Comparison of ENCODE assay signal across 22 cellular contexts in genomic region chr7:90611115-90611514, GRCh38. TPM values are rescaled to one million over a fixed set of nuclear protein-coding genes. Genes with fewer than 3 reads are reported as not detected.
A peak's percentile ranks its signal among the peaks of the same experiment; 100 is the strongest.
DNase-seq lines count a peak whose midpoint lies in the region; ATAC-seq, FAIRE-seq and TF ChIP-seq lines count a peak whose summit lies in the region.
"Had no signal": no experiment of that assay in that cellular context is flagged by ENCODE, and none has a peak within 500 bp of the region (broad histone marks: within the 10 kb centered on the region; RNA-seq: fewer than 3 reads in every experiment).

No MANE protein-coding gene starts in this region.

- no peaks in the 10 kb centered on the region for H4K20me1 ChIP-seq in K562 (replicated peaks; ENCODE audit: control insufficient read depth, insufficient read depth, low read length)

- H3K27ac ChIP-seq in K562 (ENCODE audit: extremely low read depth, low read depth, low read length) (no peak overlapping the region), right cardiac atrium (ENCODE audit: low read length) (no peak overlapping the region)
- H3K27ac ChIP-seq: A549, RWPE1 had no signal

- no peaks in the 10 kb centered on the region for H3K36me3 ChIP-seq in K562 (ENCODE audit: control insufficient read depth, insufficient read depth, low read length)

- H3K27me3 ChIP-seq in K562 (ENCODE audit: control insufficient read depth in 2 of 2, insufficient read depth in 2 of 2, low read length in 2 of 2) (no peaks in the 10 kb centered on the region), right cardiac atrium (ENCODE audit: control insufficient read depth, insufficient read depth) (no peaks in the 10 kb centered on the region)

- WGBS in K562 (ENCODE audit: insufficient coverage, low coverage, missing lambda C conversion rate) = 0% methylated on average over 3 of the region's 3 CpGs
- WGBS in right cardiac atrium = 73% methylated on average over 3 of the region's 3 CpGs

- H3K9me3 ChIP-seq in K562 (replicated peaks; ENCODE audit: control insufficient read depth, insufficient read depth, low read depth, low read length) (no peaks in the 10 kb centered on the region), right cardiac atrium (ENCODE audit: control insufficient read depth, low read length) (no peaks in the 10 kb centered on the region)
- H3K9me3 ChIP-seq: A549 had no signal

- ATAC-seq in GM18868 (IDR thresholded peaks at IDR 0.05; ENCODE audit: unreplicated experiment) = peak; percentile 61
- ATAC-seq in HG03342 (IDR thresholded peaks at IDR 0.05; ENCODE audit: unreplicated experiment) = peak; percentile 35
- ATAC-seq in K562 = no peak
- ATAC-seq in GM19452 (IDR thresholded peaks at IDR 0.05; ENCODE audit: unreplicated experiment) = no peak
- ATAC-seq in esophagus mucosa = no peak
- no peak for ATAC-seq in right cardiac atrium
- ATAC-seq: A549, T-helper 17 cell had no signal

- no peak overlapping the region for H3K4me2 ChIP-seq in K562 (ENCODE audit: insufficient read depth, low read length)
- H3K4me2 ChIP-seq: A549 had no signal

- intact Hi-C loops in K562 (cut with micrococcal nuclease) = no loop called here
- intact Hi-C loops in right cardiac atrium (cut with DNase I) = no loop called here

- BruUV-seq in K562 (replicated peaks; lab: Mats Ljungman, UMichigan) = no TSS peak

- CTCF ChIA-PET in GM10248 (lab: Yijun Ruan, JAX) (interaction anchor here (1.1 to 3.5 kb wide), 5 partner anchors 9 to 18 kb away, joined by 3 to 16 read pairs (median 9); partner anchors contain the start of gene CDK14), K562 (lab: Yijun Ruan, JAX; ENCODE audit: low intra/inter-chr PET ratio) (no interaction called here)

- no peaks in the 10 kb centered on the region for H3K9me1 ChIP-seq in K562 (ENCODE audit: control insufficient read depth, insufficient read depth, low read length)

- FAIRE-seq in K562 (lab: Jason Lieb, UNC) = peak; percentile 11
- FAIRE-seq: A549, GM18507 had no signal

- POLR2A ChIA-PET in GM10248 (lab: Yijun Ruan, JAX) (interaction anchor here (2.4 kb wide), 1 partner anchor 14 kb away, joined by 7 read pairs; the partner anchor contains the start of gene CDK14), K562 (lab: Yijun Ruan, JAX) (no interaction called here)

- TF ChIP-seq POLR2A in K562 (conservative IDR thresholded peaks at IDR 0.05) = no peak

- DNase-seq in GM10248 (ENCODE audit: extremely low spot score) (peak; percentile 17), K562 (ENCODE audit: extremely low read depth in 1 of 4, low spot score in 3 of 4) (no peak), right cardiac atrium (no peak)
- DNase-seq in activated effector memory CD4-positive, alpha-beta T cell treated with Interleukin-2 at 50 U/mL for 16 hours = no peak
- DNase-seq: C1 segment of cervical spinal cord; EL; H7; Kasumi-1; MM.1S; NCI-H1105; NCI-H187 treated with DMSO at 0.1 percent for 48 hours; NCI-H345; NCI-H69; NK-92 treated with Interleukin-12 subunit alpha and Interleukin-12 subunit beta, amount 100 ng/mL, for 24 hours; T-helper 17 cell had no signal

- TF ChIP-seq CTCF in GM10248 (IDR thresholded peaks at IDR 0.05; ENCODE audit: control extremely low read depth, extremely low read depth, low read depth, missing control alignments) (no peak), K562 (IDR thresholded peaks at IDR 0.05 in 2 of 3, conservative IDR thresholded peaks at IDR 0.05 in 1 of 3; ENCODE audit: insufficient read depth in 2 of 3, low read depth in 1 of 3, low read length in 3 of 3) (no peak)

- in situ Hi-C loops in K562 (cut with MboI) = no loop called here

- no peak overlapping the region for H3K9ac ChIP-seq in K562 (ENCODE audit: insufficient read depth in 1 of 2, low read depth in 2 of 2, low read length in 2 of 2)

- H3K4me3 ChIP-seq in K562 (no peak overlapping the region), right cardiac atrium (ENCODE audit: low read length) (no peak overlapping the region)
- H3K4me3 ChIP-seq: A549 had no signal

- no peak for TF ChIP-seq EP300 in K562 (IDR thresholded peaks at IDR 0.05; ENCODE audit: low read length)

- no peak overlapping the region for H2AFZ ChIP-seq in K562 (ENCODE audit: low read depth, low read length)

- TF ChIP-seq RAD21 in K562 (CRISPR knock-in tag; conservative IDR thresholded peaks at IDR 0.05 in 1 of 2, IDR thresholded peaks at IDR 0.05 in 1 of 2) = no peak

- no peaks in the 10 kb centered on the region for H3K79me2 ChIP-seq in K562 (ENCODE audit: control insufficient read depth, insufficient read depth, low read length)

- H3K4me1 ChIP-seq in K562 (replicated peaks in 1 of 2; ENCODE audit: control insufficient read depth in 2 of 2, insufficient read depth in 2 of 2, low read length in 2 of 2) (no peaks in the 10 kb centered on the region), right cardiac atrium (ENCODE audit: control insufficient read depth, insufficient read depth, low read length) (peaks cover 6% of the 10 kb centered on the region)
- H3K4me1 ChIP-seq: A549 had no signal

TF ChIP-seq in K562, 482 proteins besides CTCF, POLR2A, EP300 and RAD21:
- no peak for TF ChIP-seq CUX1 (CRISPR knock-in tag; IDR thresholded peaks at IDR 0.05)
- peak; percentile 26; the same call in 1 of the 2 replicates for TF ChIP-seq ZNF316 (IDR thresholded peaks at IDR 0.05)

RNA-seq across cellular contexts. Expression of gene CDK14, which starts 15.0 kb away (rescaled TPM):
- 4.4 and 6.0 TPM in 2 replicates for total RNA-seq in K562 (2011; cell fraction: chromatin; rRNA removed; ENCODE audit: low replicate concordance)
- 0.33 and 1.7 TPM in 2 replicates for total RNA-seq in K562 (2011; cell fraction: nucleolus; rRNA removed)
- total RNA-seq in K562 (2011; cell fraction: nucleoplasm; rRNA removed) = 3.2 and 3.4 TPM in 2 replicates
- total RNA-seq in K562 (2014; rRNA removed) = 0.05 and 0.29 TPM in 2 replicates
- total RNA-seq in K562 (2014; rRNA removed; fragmentation: Illumina TruSeq; extraction: Trizol) = 0.58 and 0.99 TPM in 2 replicates
- 0.29 and 0.34 TPM in 2 replicates for total RNA-seq in K562 (2015; rRNA removed; fragmentation: Illumina TruSeq; extraction: Trizol)
- total RNA-seq in K562 (2021) = 0.18 and 0.44 TPM in 2 replicates
- 0.23 and 0.91 TPM in 2 replicates for polyA plus RNA-seq in K562 (2011; rRNA removed)
- polyA plus RNA-seq in K562 (2011; cell fraction: cytosol; rRNA removed) = 0.28 and 0.29 TPM in 2 replicates
- polyA plus RNA-seq in K562 (2011; cell fraction: nucleus; rRNA removed) = 0.48 and 0.51 TPM in 2 replicates
- polyA plus RNA-seq in K562 (2012) = 0.12 and 0.54 TPM in 2 replicates
- polyA plus RNA-seq in K562 (2014; fragmentation: Illumina TruSeq; extraction: Trizol) = 0.04 and 0.32 TPM in 2 replicates
- polyA plus RNA-seq in K562 (2014; fragmentation: Nextera tagmentation; extraction: Ambion mirVana) = under 1 TPM; 0.03 to 0.08 TPM
- 0.09 and 0.16 TPM in 2 replicates for polyA plus RNA-seq in K562 (2014; rRNA removed)
- polyA minus RNA-seq in K562 (2011; rRNA and poly(A)+ RNA removed) = 0.98 and 1.4 TPM in 2 replicates
- 0.64 TPM in 1 of 2 replicates, not detected in the other for polyA minus RNA-seq in K562 (2011; cell fraction: cytosol; rRNA and poly(A)+ RNA removed)
- polyA minus RNA-seq in K562 (2011; cell fraction: nucleus; rRNA and poly(A)+ RNA removed) = 1.1 and 1.7 TPM in 2 replicates
- total RNA-seq in esophagus mucosa = 1.1 TPM
- total RNA-seq in right cardiac atrium = 10 to 100 TPM; 55.4 to 93.1 (median 60.9) TPM
- 10.7 TPM for polyA plus RNA-seq in right cardiac atrium

Comparison
In these comparisons a context has a peak if more than half of its experiments do, and no peak if none do; other contexts are left out.
1. ATAC-seq: peak in GM18868 (single experiment) and HG03342 (single experiment); none in K562 (single experiment), GM19452 (single experiment), esophagus mucosa (single experiment) and right cardiac atrium (0 of 2).
2. RNA of gene CDK14, which starts 15.0 kb away (total RNA-seq): 55.4 to 93.1 TPM in right cardiac atrium; 1.1 TPM in esophagus mucosa (single experiment) and 0.05 to 6.0 TPM in K562; every median in the first group is over 4 times any median in the second.